ENCODE assay signal across 28 cellular contexts in the genomic region with DNA sequence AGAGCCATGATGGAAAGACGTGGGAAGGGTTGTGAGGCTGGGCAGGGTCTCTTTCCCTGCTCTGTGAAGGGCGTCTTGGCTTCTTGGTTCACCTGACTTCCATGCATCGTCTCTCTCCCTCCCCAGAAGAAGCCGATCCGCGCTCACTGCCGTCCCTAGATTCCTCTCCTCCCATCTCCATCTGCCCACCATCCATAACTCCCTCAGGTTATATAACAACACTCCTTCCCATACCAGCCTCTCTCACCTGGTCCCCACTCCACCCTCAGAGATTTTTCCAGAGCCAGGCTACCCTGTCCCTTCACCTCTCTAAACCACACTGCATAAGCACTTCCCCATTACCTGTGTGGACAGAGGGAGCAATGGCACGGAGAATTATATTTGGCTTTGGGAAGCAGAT. TPM values are rescaled to one million over a fixed set of nuclear protein-coding genes. Genes with fewer than 3 reads are reported as not detected.
"Had no signal": no experiment of that assay in that cellular context is flagged by ENCODE, and none has a peak within 500 bp of the region (broad histone marks: within the 10 kb centered on the region; RNA-seq: fewer than 3 reads in every experiment).

No MANE protein-coding gene starts in this region.

- H3K4me1 ChIP-seq: colonic mucosa had no signal

- H3K27ac ChIP-seq: brain microvascular endothelial cell, colonic mucosa, epithelial cell of prostate, heart left ventricle had no signal

- ATAC-seq: activated CD4-positive, alpha-beta T cell treated with anti-CD3 and anti-CD28 coated beads for 36 hours; activated CD8-positive, alpha-beta memory T cell treated with anti-CD3 and anti-CD28 coated beads, Interleukin-2, amount 10 ng/mL, durations not matched to agents 7 days and 5 days; activated CD8-positive, alpha-beta T cell treated with anti-CD3 and anti-CD28 coated beads, Interleukin-2, amount 10 ng/mL, durations not matched to agents 7 days and 5 days; heart left ventricle had no signal

- H3K4me3 ChIP-seq: colonic mucosa, heart left ventricle had no signal

- H3K9me3 ChIP-seq: colonic mucosa, heart left ventricle had no signal

- DNase-seq: activated CD4-positive, alpha-beta memory T cell treated with anti-CD3 and anti-CD28 coated beads for 36 hours; activated CD4-positive, alpha-beta T cell treated with anti-CD3 and anti-CD28 coated beads for 36 hours; activated CD4-positive, alpha-beta T cell treated with anti-CD3 and anti-CD28 coated beads, Interleukin-2, amount 10 ng/mL, durations not matched to agents 24 days and 14 days; activated CD4-positive, CD25-positive, alpha-beta regulatory T cell; activated CD4-positive, CD25-positive, alpha-beta regulatory T cell treated with anti-CD3 and anti-CD28 coated beads, Interleukin-2, amount 50 U/mL, for 72 hours; activated CD8-positive, alpha-beta memory T cell treated with anti-CD3 and anti-CD28 coated beads, Interleukin-2, amount 10 ng/mL, durations not matched to agents 7 days and 5 days; activated CD8-positive, alpha-beta memory T cell treated with anti-CD3 and anti-CD28 coated beads, Interleukin-2, amount 50 U/mL, for 4 hours; activated CD8-positive, alpha-beta T cell treated with anti-CD3 and anti-CD28 coated beads, Interleukin-2, amount 10 ng/mL, durations not matched to agents 7 days and 5 days; activated gamma-delta T cell treated with Interleukin-2 at 50 U/mL for 16 hours; activated naive CD4-positive, alpha-beta T cell treated with anti-CD3 and anti-CD28 coated beads, Interleukin-2, amount 50 U/mL, for 16 hours; activated naive CD4-positive, alpha-beta T cell treated with Interleukin-2 at 50 U/mL for 16 hours; activated T-cell treated with anti-CD3 and anti-CD28 coated beads, Interleukin-2, amount 50 U/mL, for 1 hour; activated T-cell treated with anti-CD3 and anti-CD28 coated beads, Interleukin-2, amount 50 U/mL, for 48 hours; amniotic stem cell; anterior cingulate cortex; brain microvascular endothelial cell; colonic mucosa; effector CD8-positive, alpha-beta T cell; foreskin fibroblast; glutamatergic neuron; heart left ventricle; T-helper 2 cell had no signal

- H3K36me3 ChIP-seq: brain microvascular endothelial cell, colonic mucosa had no signal

RNA-seq across cellular contexts. Expression of a gene that starts 6.0 kb away (rescaled TPM):
- total RNA-seq: activated CD4-positive, alpha-beta memory T cell treated with anti-CD3 and anti-CD28 coated beads for 36 hours; activated CD4-positive, alpha-beta T cell treated with anti-CD3 and anti-CD28 coated beads for 36 hours; activated CD4-positive, alpha-beta T cell treated with anti-CD3 and anti-CD28 coated beads, Interleukin-2, amount 10 ng/mL, durations not matched to agents 24 days and 14 days; activated CD8-positive, alpha-beta memory T cell treated with anti-CD3 and anti-CD28 coated beads for 36 hours; activated CD8-positive, alpha-beta memory T cell treated with anti-CD3 and anti-CD28 coated beads, Interleukin-2, amount 10 ng/mL, durations not matched to agents 7 days and 5 days; activated CD8-positive, alpha-beta T cell treated with anti-CD3 and anti-CD28 coated beads, Interleukin-2, amount 10 ng/mL, durations not matched to agents 7 days and 5 days; activated T-helper 1 cell treated with anti-CD3 and anti-CD28 coated beads, Interleukin-12 subunit alpha, Interleukin-12 subunit beta, Interleukin-2, Interleukin-4 antibody, amounts not matched to agents 30 ng/mL and 10 ng/mL and 1 ng/mL, durations not matched to agents 14 hours and 24 hours and 36 hours; activated T-helper 2 cell treated with anti-CD3 and anti-CD28 coated beads, Interferon-gamma antibody, Interleukin-2, Interleukin-4, amounts not matched to agents 10 μg/mL and 5 μg/mL and 100 μg/mL, durations not matched to agents 14 hours and 24 hours and 36 hours; endothelial cell of umbilical vein; T-helper 1 cell treated with Interleukin-12 subunit alpha and Interleukin-12 subunit beta and Interleukin-4 antibody, amounts not matched to agents 30 ng/mL and 1 ng/mL, for 36 hours had no signal
